Comparison of ENCODE assay signal across 8 cellular contexts in the genomic region with DNA sequence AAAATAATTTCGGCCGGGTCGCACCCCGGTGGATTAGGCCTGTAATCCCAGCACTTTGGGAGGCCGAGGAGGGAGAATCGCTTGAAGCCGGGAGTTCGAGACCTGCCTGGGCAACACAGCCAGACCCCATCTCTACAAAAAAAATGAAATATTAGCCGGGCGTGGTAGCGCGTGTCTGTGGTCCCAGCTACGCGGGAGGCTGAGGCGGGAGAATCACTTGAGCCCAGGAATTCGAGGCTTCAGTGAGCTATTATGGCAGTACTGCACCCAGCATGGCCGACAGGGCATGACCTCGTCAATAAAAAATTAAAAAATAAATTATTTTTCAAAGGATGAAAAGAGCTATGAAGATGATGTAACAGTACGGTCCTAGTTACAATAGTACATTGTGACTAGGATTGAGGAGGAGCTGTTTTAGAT. TPM values are rescaled to one million over a fixed set of nuclear protein-coding genes. Genes with fewer than 3 reads are reported as not detected.
DNase-seq lines count a peak whose midpoint lies in the region; ATAC-seq and TF ChIP-seq lines count a peak whose summit lies in the region.

No MANE protein-coding gene starts in this region.

- no peaks in the 10 kb centered on the region for H3K9me3 ChIP-seq in cardiac muscle cell (ENCODE audit: low read depth)
- no peaks in the 10 kb centered on the region for H3K9me3 ChIP-seq in adipocyte (ENCODE audit: control insufficient read depth, low read length)
- no peaks in the 10 kb centered on the region for H3K9me3 ChIP-seq in upper lobe of right lung

- no peak for TF ChIP-seq POLR2A in lower leg skin (IDR thresholded peaks at IDR 0.05)

- peak overlapping the region; percentile 99 for H3K9ac ChIP-seq in adipocyte (ENCODE audit: low read length)

- 12 to 15% methylated on average over 19 of the region's 19 CpGs for WGBS in lower leg skin, 2 donors

- intact Hi-C loops in Right ventricle myocardium inferior (cut with DNase I) (no loop called here), lower leg skin (cut with DNase I; ENCODE audit: low total_unique reads) (no loop called here), upper lobe of right lung (cut with DNase I) (no loop called here)

- peak overlapping the region; percentile 88 for H3K27ac ChIP-seq in cardiac muscle cell
- peak overlapping the region; percentile 84 for H3K27ac ChIP-seq in upper lobe of right lung

- DNase-seq in cardiac muscle cell (ENCODE audit: low read depth in 1 of 2, low spot score in 1 of 2) = no peak
- DNase-seq in Right ventricle myocardium inferior (ENCODE audit: missing footprints) = no peak
- no peak for DNase-seq in adipocyte (ENCODE audit: low read depth)
- no peak for DNase-seq in lower leg skin (ENCODE audit: low spot score in 2 of 2)
- no peak for DNase-seq in upper lobe of right lung
- DNase-seq in DMS53 treated with DMSO at 0.1 percent for 48 hours (lab: John Stamatoyannopoulos, UW; ENCODE audit: unreplicated experiment) = no peak
- no peak for DNase-seq in AG08396 (ENCODE audit: low spot score)

- H3K27me3 ChIP-seq in cardiac muscle cell = no peaks in the 10 kb centered on the region
- H3K27me3 ChIP-seq in adipocyte (replicated peaks; ENCODE audit: control insufficient read depth, insufficient read depth, low read length) = no peaks in the 10 kb centered on the region
- no peaks in the 10 kb centered on the region for H3K27me3 ChIP-seq in upper lobe of right lung

- H3K36me3 ChIP-seq in cardiac muscle cell = peaks cover 19% of the 10 kb centered on the region
- H3K36me3 ChIP-seq in adipocyte (ENCODE audit: control insufficient read depth, insufficient read depth, low read length, severe bottlenecking) = peaks cover 20% of the 10 kb centered on the region
- H3K36me3 ChIP-seq in upper lobe of right lung = peaks cover 28% of the 10 kb centered on the region

- no peak for ATAC-seq in Right ventricle myocardium inferior
- ATAC-seq in upper lobe of right lung = no peak
- ATAC-seq in HG03460 (IDR thresholded peaks at IDR 0.05; ENCODE audit: unreplicated experiment) = no peak

- TF ChIP-seq CTCF in cardiac muscle cell (IDR thresholded peaks at IDR 0.05; ENCODE audit: low read depth, low read length) = no peak
- TF ChIP-seq CTCF in lower leg skin (IDR thresholded peaks at IDR 0.05) = no peak
- TF ChIP-seq CTCF in upper lobe of right lung (IDR thresholded peaks at IDR 0.05) = no peak

- peaks cover 5% of the 10 kb centered on the region for H3K4me1 ChIP-seq in cardiac muscle cell (ENCODE audit: low read depth)
- H3K4me1 ChIP-seq in adipocyte (ENCODE audit: control insufficient read depth, insufficient read depth, low read length) = peaks cover 13% of the 10 kb centered on the region
- peaks cover 9% of the 10 kb centered on the region for H3K4me1 ChIP-seq in upper lobe of right lung

- H3K4me3 ChIP-seq in cardiac muscle cell (peak overlapping the region; percentile 79), adipocyte (ENCODE audit: low read length) (peak overlapping the region; percentile 100), lower leg skin (ENCODE audit: low read depth, poor library complexity, severe bottlenecking) (peak overlapping the region; percentile 84), upper lobe of right lung (peak overlapping the region; percentile 75)

RNA-seq across cellular contexts. Expression of a gene that starts 0.5 kb away (rescaled TPM):
- total RNA-seq in cardiac muscle cell = 12.7 and 16.2 TPM in 2 replicates
- 14.7 and 19.6 TPM in 2 replicates for polyA plus RNA-seq in cardiac muscle cell
- 13.3 TPM for total RNA-seq in Right ventricle myocardium inferior
- 10 to 100 TPM; 18.8 to 49.4 (median 22.2) TPM for total RNA-seq in lower leg skin
- 21.8 TPM for total RNA-seq in upper lobe of right lung

RNA-seq across cellular contexts. Expression of a gene that starts 0.7 kb away (rescaled TPM):
- total RNA-seq in cardiac muscle cell (129 and 144 TPM in 2 replicates), Right ventricle myocardium inferior (33.1 TPM), lower leg skin (100 to 1,000 TPM; 131 to 159 (median 146) TPM), upper lobe of right lung (40.0 TPM)
- 48.5 and 57.6 TPM in 2 replicates for polyA plus RNA-seq in cardiac muscle cell

RNA-seq across cellular contexts. Expression of a gene that starts 32.3 kb away (rescaled TPM):
- total RNA-seq in cardiac muscle cell = 14.9 and 16.1 TPM in 2 replicates
- 15.2 and 18.5 TPM in 2 replicates for polyA plus RNA-seq in cardiac muscle cell
- total RNA-seq in Right ventricle myocardium inferior = 4.9 TPM
- total RNA-seq in lower leg skin = 10 to 100 TPM; 15.7 to 67.6 (median 21.0) TPM
- total RNA-seq in upper lobe of right lung = 20.2 TPM

RNA-seq across cellular contexts. Expression of a gene that starts 36.8 kb away (rescaled TPM):
- 5.8 and 7.5 TPM in 2 replicates for total RNA-seq in cardiac muscle cell
- 4.3 and 5.0 TPM in 2 replicates for polyA plus RNA-seq in cardiac muscle cell
- total RNA-seq in Right ventricle myocardium inferior = 3.3 TPM
- total RNA-seq in lower leg skin = 10 to 100 TPM in 3 of 4 donors, 1 to 10 TPM in 1; 9.2 to 14.6 (median 10.7) TPM
- 10.5 TPM for total RNA-seq in upper lobe of right lung

RNA-seq across cellular contexts. Expression of a gene that starts 49.8 kb away (rescaled TPM):
- total RNA-seq in cardiac muscle cell = 122 and 233 TPM in 2 replicates
- 126 and 217 TPM in 2 replicates for polyA plus RNA-seq in cardiac muscle cell
- total RNA-seq in Right ventricle myocardium inferior = 163 TPM
- 100 to 1,000 TPM in 2 of 4 donors, 10 to 100 TPM in 2; 64.9 to 114 (median 96.5) TPM for total RNA-seq in lower leg skin
- total RNA-seq in upper lobe of right lung = 200 TPM
